In the genomic region with DNA sequence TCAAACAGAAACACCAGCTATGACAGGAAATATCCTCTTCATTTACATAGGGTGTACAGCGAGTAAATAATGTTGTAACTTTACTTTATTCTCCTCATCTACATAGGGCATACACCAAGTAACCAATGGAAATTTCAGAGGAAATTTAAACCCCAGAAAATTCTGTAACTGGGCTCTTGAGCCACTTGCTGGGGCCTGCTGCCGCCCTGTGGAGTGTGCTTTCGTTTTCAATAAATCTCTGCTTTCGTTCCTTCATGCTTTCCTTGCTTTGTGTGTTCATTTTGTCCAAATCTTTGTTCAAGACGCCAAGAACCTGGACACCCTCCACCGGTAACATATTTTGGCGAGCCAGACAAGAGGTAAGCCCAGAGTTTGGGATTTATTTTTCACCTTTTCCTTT, we compare ENCODE assay signal across 25 cellular contexts.
A peak's percentile ranks its signal among the peaks of the same experiment; 100 is the strongest.
DNase-seq lines count a peak whose midpoint lies in the region; ATAC-seq and TF ChIP-seq lines count a peak whose summit lies in the region.
"Had no signal": no experiment of that assay in that cellular context is flagged by ENCODE, and none has a peak within 500 bp of the region (broad histone marks: within the 10 kb centered on the region; RNA-seq: fewer than 3 reads in every experiment).

No MANE protein-coding gene starts in this region.

- TF ChIP-seq CTCF in C4-2B (conservative IDR thresholded peaks at IDR 0.05): peak; percentile 31
- TF ChIP-seq CTCF in SK-N-SH (IDR thresholded peaks at IDR 0.05): peak; percentile 46
- peak; percentile 37 for TF ChIP-seq CTCF in foreskin keratinocyte (conservative IDR thresholded peaks at IDR 0.05)
- TF ChIP-seq CTCF in prostate gland (IDR thresholded peaks at IDR 0.05): no peak
- TF ChIP-seq CTCF in HFFc6 (IDR thresholded peaks at IDR 0.05): no peak; the same call in 1 of the 2 replicates

- no peak for TF ChIP-seq EP300 in SK-N-SH (IDR thresholded peaks at IDR 0.05; ENCODE audit: borderline replicate concordance in 1 of 2, low read depth in 1 of 2, low read length in 1 of 2)

- H3K9ac ChIP-seq in SK-N-SH: no peak overlapping the region

- no peak for ATAC-seq in foreskin keratinocyte
- no peak for ATAC-seq in HG03045 (IDR thresholded peaks at IDR 0.05; ENCODE audit: unreplicated experiment)
- ATAC-seq: CD8-positive, alpha-beta T cell; gastroesophageal sphincter; lower lobe of right lung; pancreas; stimulated activated naive B cell treated with anti-CD40 and anti-IgM and Interleukin-4, amounts not matched to agents 10 μg/mL and 1 μg/mL and 100 μg/mL, for 72 hours had no signal

- H3K27me3 ChIP-seq in SK-N-SH (ENCODE audit: insufficient read depth): no peaks in the 10 kb centered on the region
- H3K27me3 ChIP-seq in foreskin keratinocyte: no peaks in the 10 kb centered on the region
- no peaks in the 10 kb centered on the region for H3K27me3 ChIP-seq in prostate gland (replicated peaks; ENCODE audit: insufficient read depth)
- H3K27me3 ChIP-seq: gastroesophageal sphincter, pancreas, testis had no signal

- no peak overlapping the region for H3K27ac ChIP-seq in C4-2B
- no peak overlapping the region for H3K27ac ChIP-seq in SK-N-SH (ENCODE audit: low read depth in 2 of 2, low read length in 1 of 2)
- H3K27ac ChIP-seq in foreskin keratinocyte: no peak overlapping the region
- H3K27ac ChIP-seq in prostate gland: no peak overlapping the region
- H3K27ac ChIP-seq: gastroesophageal sphincter, lower lobe of right lung, pancreas, testis had no signal

- H3F3A ChIP-seq in SK-N-SH (replicated peaks; ENCODE audit: insufficient read depth): no peaks in the 10 kb centered on the region

- H3K4me1 ChIP-seq in SK-N-SH (ENCODE audit: control insufficient read depth in 1 of 2, insufficient read depth in 2 of 2, low read depth in 1 of 2, low read length in 1 of 2) (no peaks in the 10 kb centered on the region), foreskin keratinocyte (no peaks in the 10 kb centered on the region), prostate gland (replicated peaks) (no peaks in the 10 kb centered on the region)
- H3K4me1 ChIP-seq: gastroesophageal sphincter, lower lobe of right lung, pancreas, testis had no signal

- no peaks in the 10 kb centered on the region for H4K20me1 ChIP-seq in SK-N-SH (ENCODE audit: insufficient read depth)

- H3K36me3 Mint-ChIP-seq in HFFc6 (ENCODE audit: low read depth): no peaks in the 10 kb centered on the region
- H3K36me3 Mint-ChIP-seq: CD8-positive, alpha-beta T cell; stimulated activated naive B cell treated with anti-CD40 and anti-IgM and Interleukin-4, amounts not matched to agents 10 μg/mL and 1 μg/mL and 100 μg/mL, for 72 hours had no signal

- intact Hi-C loops in prostate gland (cut with DNase I): no loop called here

- no peaks in the 10 kb centered on the region for H3K79me2 ChIP-seq in SK-N-SH (ENCODE audit: insufficient read depth)

- H3K27ac Mint-ChIP-seq in HFFc6: no peak overlapping the region
- H3K27ac Mint-ChIP-seq: activated naive CD4-positive, alpha-beta T cell treated with anti-CD3 and anti-CD28 coated beads for 36 hours; activated T-cell treated with anti-CD3 and anti-CD28 coated beads, Interleukin-2, amount 50 U/mL, for 24 hours; CD8-positive, alpha-beta T cell; stimulated activated naive B cell treated with anti-CD40 and anti-IgM and Interleukin-4, amounts not matched to agents 10 μg/mL and 1 μg/mL and 100 μg/mL, for 72 hours; T-helper 2 cell treated with Interferon-gamma antibody and Interleukin-4, amounts not matched to agents 5 μg/mL and 100 μg/mL, for 36 hours had no signal

- CTCF ChIA-PET in SK-N-SH (lab: Yijun Ruan, JAX): no interaction called here

- under 1% methylated on average over 7 of the region's 7 CpGs for WGBS in SK-N-SH (ENCODE audit: low lambda C conversion rate)
- 88% methylated on average over 7 of the region's 7 CpGs for WGBS in prostate gland

- DNase-seq in LoVo (ENCODE audit: low spot score) (peak; percentile 22), SK-N-SH (no peak), foreskin keratinocyte (no peak), prostate gland (ENCODE audit: low spot score) (no peak), HFFc6 (no peak)
- DNase-seq: activated CD4-positive, CD25-positive, alpha-beta regulatory T cell treated with anti-CD3 and anti-CD28 coated beads, Interleukin-2, amount 50 U/mL, for 72 hours; activated naive CD4-positive, alpha-beta T cell treated with anti-CD3 and anti-CD28 coated beads for 36 hours; activated T-cell treated with anti-CD3 and anti-CD28 coated beads, Interleukin-2, amount 50 U/mL, for 24 hours; CD8-positive, alpha-beta T cell; DND-41; KG1; kidney; lower lobe of right lung; NCI-H1092; NCI-H2029 treated with DMSO at 0.1 percent for 48 hours; NCI-H526; pancreas; stimulated activated CD4-positive, alpha-beta T cell treated with anti-CD3 and anti-CD28 coated beads, Interleukin-1b, Interleukin-23, amount 100 ng/mL, for 48 hours; stimulated activated naive B cell treated with anti-CD40 and anti-IgM and Interleukin-4, amounts not matched to agents 10 μg/mL and 1 μg/mL and 100 μg/mL, for 72 hours; testis had no signal

- H3K9me2 ChIP-seq in SK-N-SH: no peaks in the 10 kb centered on the region

- H3K36me3 ChIP-seq in SK-N-SH (replicated peaks in 1 of 2; ENCODE audit: control insufficient read depth in 1 of 2, insufficient read depth in 2 of 2, low read length in 1 of 2) (no peaks in the 10 kb centered on the region), prostate gland (no peaks in the 10 kb centered on the region)
- H3K36me3 ChIP-seq: gastroesophageal sphincter, lower lobe of right lung, pancreas had no signal

- no peaks in the 10 kb centered on the region for H3K4me1 Mint-ChIP-seq in HFFc6 (ENCODE audit: low read depth)
- H3K4me1 Mint-ChIP-seq: central memory CD8-positive, alpha-beta T cell; stimulated activated naive B cell treated with anti-CD40 and anti-IgM and Interleukin-4, amounts not matched to agents 10 μg/mL and 1 μg/mL and 100 μg/mL, for 72 hours had no signal

- H3K4me3 ChIP-seq in SK-N-SH (ENCODE audit: low read depth in 2 of 2, low read length in 1 of 2): peak overlapping the region; percentile 27 to 38; a peak in 2 of 4 replicates
- H3K4me3 ChIP-seq in prostate gland: no peak overlapping the region
- H3K4me3 ChIP-seq: gastroesophageal sphincter, lower lobe of right lung, pancreas, testis had no signal

- peak overlapping the region; percentile 69 for H3K4me2 ChIP-seq in SK-N-SH

- H3K9me3 ChIP-seq in SK-N-SH: no peaks in the 10 kb centered on the region
- H3K9me3 ChIP-seq in prostate gland: no peaks in the 10 kb centered on the region
- H3K9me3 ChIP-seq: lower lobe of right lung, pancreas, testis had no signal

- TF ChIP-seq RAD21 in SK-N-SH (IDR thresholded peaks at IDR 0.05; ENCODE audit: low read length): peak; percentile 41; the same call in 1 of the 2 replicates

- POLR2A ChIA-PET in SK-N-SH (lab: Yijun Ruan, JAX): no interaction called here

- H3K9me3 Mint-ChIP-seq in HFFc6: no peaks in the 10 kb centered on the region; the same call in 1 of the 2 replicates

- H2AFZ ChIP-seq in SK-N-SH (ENCODE audit: low read depth): peak overlapping the region; percentile 75

- H3K4me3 Mint-ChIP-seq in HFFc6: no peak overlapping the region; the same call in 1 of the 2 replicates
- H3K4me3 Mint-ChIP-seq: activated naive CD4-positive, alpha-beta T cell treated with anti-CD3 and anti-CD28 coated beads for 36 hours; activated T-cell treated with anti-CD3 and anti-CD28 coated beads, Interleukin-2, amount 50 U/mL, for 24 hours; CD8-positive, alpha-beta T cell; central memory CD8-positive, alpha-beta T cell; stimulated activated naive B cell treated with anti-CD40 and anti-IgM and Interleukin-4, amounts not matched to agents 10 μg/mL and 1 μg/mL and 100 μg/mL, for 72 hours; T-helper 2 cell treated with Interferon-gamma antibody and Interleukin-4, amounts not matched to agents 5 μg/mL and 100 μg/mL, for 36 hours had no signal

- no peaks in the 10 kb centered on the region for H3K27me3 Mint-ChIP-seq in HFFc6 (ENCODE audit: insufficient read depth)
- H3K27me3 Mint-ChIP-seq: activated T-cell treated with anti-CD3 and anti-CD28 coated beads, Interleukin-2, amount 50 U/mL, for 24 hours; central memory CD8-positive, alpha-beta T cell; stimulated activated naive B cell treated with anti-CD40 and anti-IgM and Interleukin-4, amounts not matched to agents 10 μg/mL and 1 μg/mL and 100 μg/mL, for 72 hours had no signal

- TF ChIP-seq POLR2A in prostate gland (IDR thresholded peaks at IDR 0.05): no peak

TF ChIP-seq in SK-N-SH, 30 proteins besides CTCF, POLR2A, EP300 and RAD21 (continues in another document):
- no peak for TF ChIP-seq MEF2A (IDR thresholded peaks at IDR 0.05; ENCODE audit: borderline replicate concordance, low read depth)
- TF ChIP-seq POLR2AphosphoS5 (IDR thresholded peaks at IDR 0.05; ENCODE audit: low read depth, low read length): no peak
- no peak for TF ChIP-seq TEAD4 (IDR thresholded peaks at IDR 0.05; ENCODE audit: borderline replicate concordance, insufficient read depth)
- no peak for TF ChIP-seq RCOR1 (IDR thresholded peaks at IDR 0.05; ENCODE audit: low read length)
- TF ChIP-seq, protein P1, sequence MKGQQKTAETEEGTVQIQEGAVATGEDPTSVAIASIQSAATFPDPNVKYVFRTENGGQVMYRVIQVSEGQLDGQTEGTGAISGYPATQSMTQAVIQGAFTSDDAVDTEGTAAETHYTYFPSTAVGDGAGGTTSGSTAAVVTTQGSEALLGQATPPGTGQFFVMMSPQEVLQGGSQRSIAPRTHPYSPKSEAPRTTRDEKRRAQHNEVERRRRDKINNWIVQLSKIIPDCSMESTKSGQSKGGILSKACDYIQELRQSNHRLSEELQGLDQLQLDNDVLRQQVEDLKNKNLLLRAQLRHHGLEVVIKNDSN (IDR thresholded peaks at IDR 0.05; ENCODE audit: borderline replicate concordance, low read depth): no peak
- no peak for TF ChIP-seq FOXM1 (IDR thresholded peaks at IDR 0.05; ENCODE audit: low read depth)
- TF ChIP-seq ELF1 (IDR thresholded peaks at IDR 0.05): no peak
- TF ChIP-seq, protein P2, sequence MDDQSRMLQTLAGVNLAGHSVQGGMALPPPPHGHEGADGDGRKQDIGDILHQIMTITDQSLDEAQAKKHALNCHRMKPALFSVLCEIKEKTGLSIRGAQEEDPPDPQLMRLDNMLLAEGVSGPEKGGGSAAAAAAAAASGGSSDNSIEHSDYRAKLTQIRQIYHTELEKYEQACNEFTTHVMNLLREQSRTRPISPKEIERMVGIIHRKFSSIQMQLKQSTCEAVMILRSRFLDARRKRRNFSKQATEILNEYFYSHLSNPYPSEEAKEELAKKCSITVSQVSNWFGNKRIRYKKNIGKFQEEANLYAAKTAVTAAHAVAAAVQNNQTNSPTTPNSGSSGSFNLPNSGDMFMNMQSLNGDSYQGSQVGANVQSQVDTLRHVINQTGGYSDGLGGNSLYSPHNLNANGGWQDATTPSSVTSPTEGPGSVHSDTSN (IDR thresholded peaks at IDR 0.05): no peak
- no peak for TF ChIP-seq CHD2 (IDR thresholded peaks at IDR 0.05; ENCODE audit: low read length, partially characterized antibody)
- no peak for TF ChIP-seq MXI1 (IDR thresholded peaks at IDR 0.05; ENCODE audit: low read depth, low read length)
- TF ChIP-seq JUND (IDR thresholded peaks at IDR 0.05): no peak

Comparison
In these comparisons a context has a peak if more than half of its experiments do, and no peak if none do; other contexts are left out.
1. CTCF ChIP-seq: peak in C4-2B (single experiment), SK-N-SH (single experiment) and foreskin keratinocyte (single experiment); none in prostate gland (0 of 4) and HFFc6 (single experiment).
2. H3K4me3 ChIP-seq: peak in SK-N-SH (2 of 2); none in prostate gland (0 of 2).